Comparison of ENCODE assay signal across 10 cellular contexts in genomic region chr6:154164397-154164796, GRCh38.
DNase-seq lines count a peak whose midpoint lies in the region; FAIRE-seq and TF ChIP-seq lines count a peak whose summit lies in the region.
"Had no signal": no experiment of that assay in that cellular context is flagged by ENCODE, and none has a peak within 500 bp of the region (broad histone marks: within the 10 kb centered on the region; RNA-seq: fewer than 3 reads in every experiment).

No MANE protein-coding gene starts in this region.

- no peak for FAIRE-seq in D721Med (lab: Jason Lieb, UNC)
- FAIRE-seq: GM12892 had no signal

- no peak for TF ChIP-seq CTCF in D721Med (IDR thresholded peaks at IDR 0.05; ENCODE audit: insufficient read depth, missing control alignments)

- DNase-seq in EH (ENCODE audit: low read depth) (peak; percentile 31), RPMI8226 (peak; percentile 78), glomerular visceral epithelial cell (ENCODE audit: extremely low spot score) (peak; percentile 35), putamen (ENCODE audit: low spot score) (peak; percentile 46), D721Med (ENCODE audit: insufficient read length, low spot score) (no peak), cortex of kidney (lab: John Stamatoyannopoulos, UW) (no peak), NCI-H1694 (lab: John Stamatoyannopoulos, UW) (no peak)
- no peak for DNase-seq in stimulated activated CD4-positive, alpha-beta T cell treated with anti-CD3 and anti-CD28 coated beads, Interleukin-12 subunit alpha, Interleukin-12 subunit beta, amount 100 ng/mL, for 4 hours
- DNase-seq: activated CD4-positive, CD25-positive, alpha-beta regulatory T cell had no signal

Comparison
In these comparisons a context has a peak if more than half of its experiments do, and no peak if none do; other contexts are left out.
1. DNase-seq: peak in EH (single experiment), RPMI8226 (single experiment), glomerular visceral epithelial cell (single experiment) and putamen (single experiment); none in D721Med (single experiment), stimulated activated CD4-positive, alpha-beta T cell treated with anti-CD3 and anti-CD28 coated beads, Interleukin-12 subunit alpha, Interleukin-12 subunit beta, amount 100 ng/mL, for 4 hours (single experiment), cortex of kidney (single experiment) and NCI-H1694 (single experiment).